Comparison of ENCODE assay signal across 1 cellular context in the genomic region with DNA sequence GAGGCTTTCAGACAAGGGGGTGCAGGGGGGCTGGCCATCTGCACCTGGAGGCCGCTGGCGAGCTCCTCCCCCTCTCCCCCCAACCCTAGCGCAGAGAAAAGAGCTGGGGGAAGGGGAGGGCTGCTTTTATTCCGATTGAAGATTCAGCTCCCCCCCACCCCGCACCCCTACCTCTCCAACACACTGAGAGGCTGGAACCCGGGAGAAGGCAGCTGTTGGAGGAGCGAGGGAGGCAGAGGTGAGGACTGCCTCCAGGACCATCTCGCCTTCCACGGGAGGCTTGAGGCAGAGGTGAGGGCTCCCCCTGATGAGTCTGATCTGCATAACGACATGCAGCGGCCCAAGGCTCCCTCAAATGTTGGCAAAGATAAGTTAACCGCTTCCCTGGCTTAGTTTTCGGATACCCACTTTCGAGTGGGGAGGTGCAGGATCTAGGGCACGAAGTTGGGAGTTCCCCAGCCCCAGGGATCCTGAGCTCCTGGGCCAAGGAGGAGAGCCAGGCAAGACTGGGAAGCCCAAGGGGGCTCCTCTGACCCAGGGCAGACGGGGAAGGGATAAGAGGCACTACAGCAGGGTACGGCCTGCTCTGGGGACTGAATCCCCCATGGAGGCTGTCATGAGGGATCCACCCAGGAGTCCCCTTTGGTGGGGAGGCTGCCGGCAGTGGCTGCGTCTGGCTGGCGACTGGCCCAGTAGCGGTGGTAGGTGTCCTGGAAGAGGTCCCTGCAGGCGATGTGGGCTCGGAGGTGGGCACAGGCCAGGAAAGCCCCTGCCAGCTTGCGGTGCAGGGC.
TF ChIP-seq lines count a peak whose summit lies in the region.

No MANE protein-coding gene starts in this region.

TF ChIP-seq in K562, 482 proteins besides CTCF, POLR2A, EP300 and RAD21 (continued from another document):
- TF ChIP-seq, protein P1, sequence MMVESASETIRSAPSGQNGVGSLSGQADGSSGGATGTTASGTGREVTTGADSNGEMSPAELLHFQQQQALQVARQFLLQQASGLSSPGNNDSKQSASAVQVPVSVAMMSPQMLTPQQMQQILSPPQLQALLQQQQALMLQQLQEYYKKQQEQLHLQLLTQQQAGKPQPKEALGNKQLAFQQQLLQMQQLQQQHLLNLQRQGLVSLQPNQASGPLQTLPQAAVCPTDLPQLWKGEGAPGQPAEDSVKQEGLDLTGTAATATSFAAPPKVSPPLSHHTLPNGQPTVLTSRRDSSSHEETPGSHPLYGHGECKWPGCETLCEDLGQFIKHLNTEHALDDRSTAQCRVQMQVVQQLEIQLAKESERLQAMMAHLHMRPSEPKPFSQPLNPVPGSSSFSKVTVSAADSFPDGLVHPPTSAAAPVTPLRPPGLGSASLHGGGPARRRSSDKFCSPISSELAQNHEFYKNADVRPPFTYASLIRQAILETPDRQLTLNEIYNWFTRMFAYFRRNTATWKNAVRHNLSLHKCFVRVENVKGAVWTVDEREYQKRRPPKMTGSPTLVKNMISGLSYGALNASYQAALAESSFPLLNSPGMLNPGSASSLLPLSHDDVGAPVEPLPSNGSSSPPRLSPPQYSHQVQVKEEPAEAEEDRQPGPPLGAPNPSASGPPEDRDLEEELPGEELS (CRISPR knock-in tag; IDR thresholded peaks at IDR 0.05; ENCODE audit: borderline replicate concordance), result no peak
- TF ChIP-seq, protein P2, sequence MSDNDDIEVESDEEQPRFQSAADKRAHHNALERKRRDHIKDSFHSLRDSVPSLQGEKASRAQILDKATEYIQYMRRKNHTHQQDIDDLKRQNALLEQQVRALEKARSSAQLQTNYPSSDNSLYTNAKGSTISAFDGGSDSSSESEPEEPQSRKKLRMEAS (CRISPR knock-in tag; IDR thresholded peaks at IDR 0.05), result peak; percentile 17; the same call in 1 of the 2 replicates
- TF ChIP-seq, protein P3, sequence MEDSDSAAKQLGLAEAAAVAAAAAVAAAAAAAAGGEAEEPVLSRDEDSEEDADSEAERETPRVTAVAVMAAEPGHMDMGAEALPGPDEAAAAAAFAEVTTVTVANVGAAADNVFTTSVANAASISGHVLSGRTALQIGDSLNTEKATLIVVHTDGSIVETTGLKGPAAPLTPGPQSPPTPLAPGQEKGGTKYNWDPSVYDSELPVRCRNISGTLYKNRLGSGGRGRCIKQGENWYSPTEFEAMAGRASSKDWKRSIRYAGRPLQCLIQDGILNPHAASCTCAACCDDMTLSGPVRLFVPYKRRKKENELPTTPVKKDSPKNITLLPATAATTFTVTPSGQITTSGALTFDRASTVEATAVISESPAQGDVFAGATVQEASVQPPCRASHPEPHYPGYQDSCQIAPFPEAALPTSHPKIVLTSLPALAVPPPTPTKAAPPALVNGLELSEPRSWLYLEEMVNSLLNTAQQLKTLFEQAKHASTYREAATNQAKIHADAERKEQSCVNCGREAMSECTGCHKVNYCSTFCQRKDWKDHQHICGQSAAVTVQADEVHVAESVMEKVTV (CRISPR knock-in tag; IDR thresholded peaks at IDR 0.05), result no peak
- TF ChIP-seq CREM (IDR thresholded peaks at IDR 0.05; ENCODE audit: low read depth) (0 out of 2 replicates have a peak, but pooled peaks have one; percentile 9), NFATC3 (IDR thresholded peaks at IDR 0.05) (no peak), KDM5B (IDR thresholded peaks at IDR 0.05; ENCODE audit: insufficient replicate concordance, low read depth, low read length) (no peak), SLC30A9 (CRISPR knock-in tag; IDR thresholded peaks at IDR 0.05) (no peak), PHF8 (IDR thresholded peaks at IDR 0.05; ENCODE audit: borderline replicate concordance, low read length) (no peak), HNRNPLL (IDR thresholded peaks at IDR 0.05; ENCODE audit: low read depth, low read length, poor library complexity, severe bottlenecking) (peak; percentile 28), CSDE1 (IDR thresholded peaks at IDR 0.05) (no peak), RBM17 (IDR thresholded peaks at IDR 0.05; ENCODE audit: borderline replicate concordance, low read depth, low read length) (no peak), CTBP1 (IDR thresholded peaks at IDR 0.05; ENCODE audit: borderline replicate concordance) (no peak), MYC (IDR thresholded peaks at IDR 0.05; ENCODE audit: low read depth, low read length) (no peak), MYC (CRISPR knock-in tag; IDR thresholded peaks at IDR 0.05; ENCODE audit: borderline replicate concordance, low read depth) (peak; percentile 50; the same call in 1 of the 2 replicates), SAFB2 (IDR thresholded peaks at IDR 0.05; ENCODE audit: borderline replicate concordance, low read depth, low read length, severe bottlenecking) (no peak), FOSL1 (tag; conservative IDR thresholded peaks at IDR 0.05) (0 out of 2 replicates have a peak, but pooled peaks have one; percentile 2), ZFP1 (CRISPR knock-in tag; IDR thresholded peaks at IDR 0.05) (no peak), CEBPB (tag; IDR thresholded peaks at IDR 0.05) (no peak), POLR2G (IDR thresholded peaks at IDR 0.05; ENCODE audit: low read depth, low read length) (peak; percentile 61; the same call in 1 of the 2 replicates), L3MBTL2 (IDR thresholded peaks at IDR 0.05) (peak; percentile 1)
- TF ChIP-seq, protein P4, sequence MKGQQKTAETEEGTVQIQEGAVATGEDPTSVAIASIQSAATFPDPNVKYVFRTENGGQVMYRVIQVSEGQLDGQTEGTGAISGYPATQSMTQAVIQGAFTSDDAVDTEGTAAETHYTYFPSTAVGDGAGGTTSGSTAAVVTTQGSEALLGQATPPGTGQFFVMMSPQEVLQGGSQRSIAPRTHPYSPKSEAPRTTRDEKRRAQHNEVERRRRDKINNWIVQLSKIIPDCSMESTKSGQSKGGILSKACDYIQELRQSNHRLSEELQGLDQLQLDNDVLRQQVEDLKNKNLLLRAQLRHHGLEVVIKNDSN (CRISPR knock-in tag; IDR thresholded peaks at IDR 0.05), result no peak
- TF ChIP-seq, protein P5, sequence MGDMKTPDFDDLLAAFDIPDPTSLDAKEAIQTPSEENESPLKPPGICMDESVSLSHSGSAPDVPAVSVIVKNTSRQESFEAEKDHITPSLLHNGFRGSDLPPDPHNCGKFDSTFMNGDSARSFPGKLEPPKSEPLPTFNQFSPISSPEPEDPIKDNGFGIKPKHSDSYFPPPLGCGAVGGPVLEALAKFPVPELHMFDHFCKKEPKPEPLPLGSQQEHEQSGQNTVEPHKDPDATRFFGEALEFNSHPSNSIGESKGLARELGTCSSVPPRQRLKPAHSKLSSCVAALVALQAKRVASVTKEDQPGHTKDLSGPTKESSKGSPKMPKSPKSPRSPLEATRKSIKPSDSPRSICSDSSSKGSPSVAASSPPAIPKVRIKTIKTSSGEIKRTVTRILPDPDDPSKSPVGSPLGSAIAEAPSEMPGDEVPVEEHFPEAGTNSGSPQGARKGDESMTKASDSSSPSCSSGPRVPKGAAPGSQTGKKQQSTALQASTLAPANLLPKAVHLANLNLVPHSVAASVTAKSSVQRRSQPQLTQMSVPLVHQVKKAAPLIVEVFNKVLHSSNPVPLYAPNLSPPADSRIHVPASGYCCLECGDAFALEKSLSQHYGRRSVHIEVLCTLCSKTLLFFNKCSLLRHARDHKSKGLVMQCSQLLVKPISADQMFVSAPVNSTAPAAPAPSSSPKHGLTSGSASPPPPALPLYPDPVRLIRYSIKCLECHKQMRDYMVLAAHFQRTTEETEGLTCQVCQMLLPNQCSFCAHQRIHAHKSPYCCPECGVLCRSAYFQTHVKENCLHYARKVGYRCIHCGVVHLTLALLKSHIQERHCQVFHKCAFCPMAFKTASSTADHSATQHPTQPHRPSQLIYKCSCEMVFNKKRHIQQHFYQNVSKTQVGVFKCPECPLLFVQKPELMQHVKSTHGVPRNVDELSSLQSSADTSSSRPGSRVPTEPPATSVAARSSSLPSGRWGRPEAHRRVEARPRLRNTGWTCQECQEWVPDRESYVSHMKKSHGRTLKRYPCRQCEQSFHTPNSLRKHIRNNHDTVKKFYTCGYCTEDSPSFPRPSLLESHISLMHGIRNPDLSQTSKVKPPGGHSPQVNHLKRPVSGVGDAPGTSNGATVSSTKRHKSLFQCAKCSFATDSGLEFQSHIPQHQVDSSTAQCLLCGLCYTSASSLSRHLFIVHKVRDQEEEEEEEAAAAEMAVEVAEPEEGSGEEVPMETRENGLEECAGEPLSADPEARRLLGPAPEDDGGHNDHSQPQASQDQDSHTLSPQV (IDR thresholded peaks at IDR 0.05), result peak; percentile 76
- TF ChIP-seq, protein P6, sequence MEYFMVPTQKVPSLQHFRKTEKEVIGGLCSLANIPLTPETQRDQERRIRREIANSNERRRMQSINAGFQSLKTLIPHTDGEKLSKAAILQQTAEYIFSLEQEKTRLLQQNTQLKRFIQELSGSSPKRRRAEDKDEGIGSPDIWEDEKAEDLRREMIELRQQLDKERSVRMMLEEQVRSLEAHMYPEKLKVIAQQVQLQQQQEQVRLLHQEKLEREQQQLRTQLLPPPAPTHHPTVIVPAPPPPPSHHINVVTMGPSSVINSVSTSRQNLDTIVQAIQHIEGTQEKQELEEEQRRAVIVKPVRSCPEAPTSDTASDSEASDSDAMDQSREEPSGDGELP (CRISPR knock-in tag; IDR thresholded peaks at IDR 0.05; ENCODE audit: borderline replicate concordance), result peak; percentile 8; the same call in 1 of the 2 replicates
